ENCODE assay signal across 16 cellular contexts in the genomic region with DNA sequence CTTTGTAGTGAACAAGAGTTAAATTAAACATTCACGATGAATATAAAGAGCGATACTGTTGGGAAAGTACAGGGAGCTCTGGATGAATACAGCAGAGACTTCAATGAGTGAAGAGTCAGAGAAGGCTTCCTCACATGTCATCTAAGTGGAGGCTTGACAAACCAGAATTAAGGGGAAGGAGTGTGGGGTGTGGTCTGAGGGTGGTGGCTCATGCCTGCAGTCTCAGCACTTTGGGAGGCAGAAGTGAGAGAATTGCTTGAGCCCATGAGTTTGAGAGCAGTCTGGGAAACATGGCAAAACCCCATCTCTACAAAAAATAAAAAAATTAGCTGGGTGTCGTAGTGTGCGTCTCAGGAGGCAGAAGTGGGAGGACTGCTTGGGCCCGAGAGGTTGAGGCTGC. TPM values are rescaled to one million over a fixed set of nuclear protein-coding genes. Genes with fewer than 3 reads are reported as not detected.
DNase-seq lines count a peak whose midpoint lies in the region; ATAC-seq and TF ChIP-seq lines count a peak whose summit lies in the region.
"Had no signal": no experiment of that assay in that cellular context is flagged by ENCODE, and none has a peak within 500 bp of the region (broad histone marks: within the 10 kb centered on the region; RNA-seq: fewer than 3 reads in every experiment).

No MANE protein-coding gene starts in this region.

- H3K36me3 ChIP-seq in GM23338 (ENCODE audit: insufficient read depth): peaks cover 25% of the 10 kb centered on the region

- H3K9me2 ChIP-seq in GM23338 (ENCODE audit: insufficient read depth): no peaks in the 10 kb centered on the region

- TF ChIP-seq CTCF in CD14-positive monocyte (IDR thresholded peaks at IDR 0.05) (no peak), GM23338 (conservative IDR thresholded peaks at IDR 0.05; ENCODE audit: low read depth in 2 of 2) (no peak), epithelial cell of esophagus (IDR thresholded peaks at IDR 0.05; ENCODE audit: insufficient read depth, low read depth, low read length, missing control alignments) (no peak), nephron progenitor cell (IDR thresholded peaks at IDR 0.05) (no peak)

- peaks cover 10% of the 10 kb centered on the region for H4K20me1 ChIP-seq in GM23338 (replicated peaks; ENCODE audit: insufficient read depth)

- no peak overlapping the region for H3K4me2 ChIP-seq in GM23338

- H3K4me3 ChIP-seq in GM23338 (no peak overlapping the region), epithelial cell of esophagus (ENCODE audit: low read length) (no peak overlapping the region)

- intact Hi-C loops in CD14-positive monocyte (cut with micrococcal nuclease): loop anchor here (5.0 kb wide), 2 partner anchors 83 to 93 kb away; no protein-coding TSS in a partner anchor

- no peak for ATAC-seq in GM23338
- ATAC-seq: activated CD4-positive, alpha-beta T cell treated with anti-CD3 and anti-CD28 coated beads for 36 hours; activated T-helper 17 cell treated with anti-CD3 and anti-CD28 coated beads, Interleukin-2, amount 50 U/mL, for 72 hours; foreskin keratinocyte had no signal

- H3K36me3 Mint-ChIP-seq in CD14-positive monocyte: peaks cover 37 to 60% of the 10 kb centered on the region in 2 donors
- H3K36me3 Mint-ChIP-seq in GM23338 (ENCODE audit: low read depth): peaks cover 36% of the 10 kb centered on the region; the same call in 2 of the 3 replicates
- H3K36me3 Mint-ChIP-seq in nephron progenitor cell (ENCODE audit: low read depth): peaks cover 34% of the 10 kb centered on the region

- H3K4me1 Mint-ChIP-seq in CD14-positive monocyte (peaks cover 19% of the 10 kb centered on the region), GM23338 (peaks cover 4% of the 10 kb centered on the region; the same call in 2 of the 3 replicates), nephron progenitor cell (peaks cover 13% of the 10 kb centered on the region)

- H2AFZ ChIP-seq in GM23338: no peak overlapping the region

- DNase-seq in CD14-positive monocyte (ENCODE audit: low spot score) (peak; percentile 69), GM23338 (ENCODE audit: low spot score) (no peak), epithelial cell of esophagus (ENCODE audit: low read depth) (peak; percentile 76), nephron progenitor cell (no peak), NCI-H146 treated with DMSO at 0.1 percent for 48 hours (lab: John Stamatoyannopoulos, UW; ENCODE audit: unreplicated experiment) (no peak), RKO (ENCODE audit: low spot score) (no peak), SIG-M5 treated with dmso at 0.1 percent for 504 hours (lab: John Stamatoyannopoulos, UW; ENCODE audit: unreplicated experiment) (no peak), epidermal melanocyte (ENCODE audit: insufficient read length, low spot score) (no peak)
- DNase-seq: activated CD4-positive, alpha-beta T cell treated with anti-CD3 and anti-CD28 coated beads for 36 hours; CD8-positive, alpha-beta memory T cell; effector CD8-positive, alpha-beta T cell; foreskin keratinocyte; retina; stimulated activated CD4-positive, alpha-beta T cell treated with anti-CD3 and anti-CD28 coated beads, Interleukin-4, amount 100 ng/mL, for 4 hours; stimulated activated naive CD4-positive, alpha-beta T cell had no signal

- H3K79me2 ChIP-seq in GM23338 (replicated peaks; ENCODE audit: insufficient read depth): peaks cover 29% of the 10 kb centered on the region

- peaks cover 17% of the 10 kb centered on the region for H3F3A ChIP-seq in GM23338 (replicated peaks; ENCODE audit: low read depth)

- H3K4me1 ChIP-seq in GM23338 (ENCODE audit: insufficient read depth): no peaks in the 10 kb centered on the region

- H3K27ac ChIP-seq in GM23338 (ENCODE audit: low read depth): peak overlapping the region; percentile 69
- H3K27ac ChIP-seq: foreskin keratinocyte had no signal

- H3K4me3 Mint-ChIP-seq in CD14-positive monocyte: peak overlapping the region in 1 of 2 donors; percentile 42
- H3K4me3 Mint-ChIP-seq in GM23338: no peak overlapping the region
- H3K4me3 Mint-ChIP-seq in nephron progenitor cell: no peak overlapping the region
- H3K4me3 Mint-ChIP-seq: activated CD4-positive, alpha-beta T cell treated with anti-CD3 and anti-CD28 coated beads for 36 hours; activated T-helper 17 cell treated with anti-CD3 and anti-CD28 coated beads, Interleukin-2, amount 50 U/mL, for 72 hours; CD8-positive, alpha-beta memory T cell had no signal

- H3K27ac Mint-ChIP-seq in CD14-positive monocyte (peak overlapping the region; percentile 79 to 90 (median 82)), GM23338 (no peak overlapping the region), nephron progenitor cell (peak overlapping the region; percentile 15)
- H3K27ac Mint-ChIP-seq: activated T-helper 17 cell treated with anti-CD3 and anti-CD28 coated beads, Interleukin-2, amount 50 U/mL, for 72 hours had no signal

- H3K9me3 Mint-ChIP-seq in CD14-positive monocyte (peaks cover 0 to 3% (median 0%) of the 10 kb centered on the region in 7 donors), GM23338 (no peaks in the 10 kb centered on the region), nephron progenitor cell (no peaks in the 10 kb centered on the region)
- H3K9me3 Mint-ChIP-seq: activated T-helper 17 cell treated with anti-CD3 and anti-CD28 coated beads, Interleukin-2, amount 50 U/mL, for 72 hours; CD8-positive, alpha-beta memory T cell had no signal

- no peaks in the 10 kb centered on the region for H3K27me3 ChIP-seq in GM23338 (ENCODE audit: insufficient read depth)
- H3K27me3 ChIP-seq: foreskin keratinocyte had no signal

- no peaks in the 10 kb centered on the region for H3K27me3 Mint-ChIP-seq in CD14-positive monocyte (ENCODE audit: low read depth in 3 of 3)
- H3K27me3 Mint-ChIP-seq in GM23338 (ENCODE audit: insufficient read depth, low read depth, poor library complexity): peaks cover 2% of the 10 kb centered on the region
- peaks cover 3% of the 10 kb centered on the region for H3K27me3 Mint-ChIP-seq in nephron progenitor cell (ENCODE audit: low read depth, poor library complexity)
- H3K27me3 Mint-ChIP-seq: activated CD4-positive, alpha-beta T cell treated with anti-CD3 and anti-CD28 coated beads for 36 hours; activated T-helper 17 cell treated with anti-CD3 and anti-CD28 coated beads, Interleukin-2, amount 50 U/mL, for 72 hours; CD8-positive, alpha-beta memory T cell had no signal

TF ChIP-seq in GM23338, 12 proteins besides CTCF, POLR2A, EP300 and RAD21:
- TF ChIP-seq CREB1 (CRISPR knock-in tag; IDR thresholded peaks at IDR 0.05; ENCODE audit: low read depth) (no peak), STAT1 (IDR thresholded peaks at IDR 0.05; ENCODE audit: unreplicated experiment) (no peak), POLR2AphosphoS5 (IDR thresholded peaks at IDR 0.05; ENCODE audit: low read depth) (no peak)

RNA-seq across cellular contexts. Expression of a gene that starts 8.7 kb away (rescaled TPM):
- polyA plus RNA-seq in CD14-positive monocyte: 100 to 1,000 TPM; 241 to 275 TPM
- 72.8 and 105 TPM in 2 replicates for total RNA-seq in GM23338 (2014; rRNA removed; shearing (Covaris generic))
- polyA plus RNA-seq in GM23338 (2016; fragmentation: Nextera tagmentation; extraction: Ambion mirVana): 112 and 121 TPM in 2 replicates

RNA-seq across cellular contexts. Expression of a gene that starts 33.4 kb away (rescaled TPM):
- polyA plus RNA-seq in CD14-positive monocyte (10 to 100 TPM; 17.6 to 19.5 TPM), GM23338 (2016; fragmentation: Nextera tagmentation; extraction: Ambion mirVana) (30.1 and 31.8 TPM in 2 replicates)
- 83.3 and 87.7 TPM in 2 replicates for total RNA-seq in GM23338 (2014; rRNA removed; shearing (Covaris generic))

Comparison
In these comparisons a context has a peak if more than half of its experiments do, and no peak if none do; other contexts are left out.
1. DNase-seq: peak in CD14-positive monocyte (single experiment) and epithelial cell of esophagus (single experiment); none in GM23338 (single experiment), nephron progenitor cell (single experiment), NCI-H146 treated with DMSO at 0.1 percent for 48 hours (single experiment), RKO (single experiment), SIG-M5 treated with dmso at 0.1 percent for 504 hours (single experiment) and epidermal melanocyte (single experiment).